In the genomic region with DNA sequence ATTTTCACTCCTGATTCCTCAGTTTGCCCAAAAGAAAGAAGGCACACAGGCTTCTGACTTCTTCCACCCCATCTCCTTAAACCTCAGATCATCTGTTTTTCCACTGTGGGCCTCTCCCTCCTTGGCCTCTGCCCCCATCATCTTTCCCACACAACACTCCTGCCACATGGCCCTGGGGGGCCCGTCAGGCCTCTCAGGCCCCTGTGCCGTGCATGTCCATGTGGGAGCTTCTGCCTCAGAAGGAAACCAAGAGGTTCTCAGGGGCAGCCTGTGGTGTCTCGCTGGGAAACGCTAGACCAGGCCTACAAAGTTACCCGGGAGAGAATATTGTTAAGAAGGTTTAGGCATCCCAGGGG, we compare ENCODE assay signal across 8 cellular contexts. TPM values are rescaled to one million over a fixed set of nuclear protein-coding genes. Genes with fewer than 3 reads are reported as not detected.
A peak's percentile ranks its signal among the peaks of the same experiment; 100 is the strongest.
DNase-seq lines count a peak whose midpoint lies in the region; ATAC-seq and TF ChIP-seq lines count a peak whose summit lies in the region.

No MANE protein-coding gene starts in this region.

- no peaks in the 10 kb centered on the region for H3K36me3 Mint-ChIP-seq in IgD-negative memory B cell

- ATAC-seq in GM18511 (IDR thresholded peaks at IDR 0.05; ENCODE audit: unreplicated experiment) (peak; percentile 43), GM21576 (IDR thresholded peaks at IDR 0.05; ENCODE audit: unreplicated experiment) (peak; percentile 24)

- H3K4me1 ChIP-seq in mucosa of rectum (ENCODE audit: control insufficient read depth in 2 of 2, insufficient read depth in 2 of 2, low read length in 2 of 2), result peaks cover 16 to 27% of the 10 kb centered on the region in 2 donors
- H3K4me1 ChIP-seq in adrenal gland (replicated peaks in 1 of 2), result no peaks in the 10 kb centered on the region

- no peaks in the 10 kb centered on the region for H3K27me3 Mint-ChIP-seq in IgD-negative memory B cell

- TF ChIP-seq POLR2A in adrenal gland (IDR thresholded peaks at IDR 0.05), result no peak

- peak overlapping the region; percentile 68 to 91 (median 84) for H3K27ac Mint-ChIP-seq in IgD-negative memory B cell

- H3K4me1 Mint-ChIP-seq in IgD-negative memory B cell, result peaks cover 20 to 36% (median 30%) of the 10 kb centered on the region in 3 donors

- H3K27ac ChIP-seq in mucosa of rectum (ENCODE audit: low read depth in 2 of 2, low read length in 2 of 2) (peak overlapping the region; percentile 50 to 53), adrenal gland (peak overlapping the region in 2 of 5 donors; percentile 24 to 45)

- H3K27me3 ChIP-seq in mucosa of rectum (ENCODE audit: control insufficient read depth in 2 of 2, insufficient read depth in 2 of 2, low read length in 2 of 2) (no peaks in the 10 kb centered on the region), adrenal gland (no peaks in the 10 kb centered on the region)

- intact Hi-C loops in adrenal gland (cut with DNase I), result no loop called here

- no peak overlapping the region for H3K9ac ChIP-seq in mucosa of rectum (ENCODE audit: low read depth in 1 of 2, low read length in 2 of 2)

- H3K4me3 Mint-ChIP-seq in IgD-negative memory B cell, result peak overlapping the region; percentile 41 to 91 (median 73)

- WGBS in adrenal gland, 4 donors, result 64 to 75% (median 74%) methylated on average over 5 of the region's 5 CpGs

- no peak for DNase-seq in adrenal gland
- no peak for DNase-seq in NCI-H1105 treated with DMSO at 0.1 percent for 48 hours (lab: John Stamatoyannopoulos, UW)
- no peak for DNase-seq in foreskin melanocyte
- no peak for DNase-seq in stimulated activated CD4-positive, alpha-beta T cell treated with anti-CD3 and anti-CD28 coated beads, Interleukin-1b, Interleukin-23, amount 100 ng/mL, for 48 hours

- no peaks in the 10 kb centered on the region for H3K9me3 Mint-ChIP-seq in IgD-negative memory B cell

- H3K36me3 ChIP-seq in mucosa of rectum (ENCODE audit: control insufficient read depth in 2 of 2, insufficient read depth in 2 of 2, low read length in 2 of 2) (no peaks in the 10 kb centered on the region), adrenal gland (replicated peaks in 1 of 2) (no peaks in the 10 kb centered on the region)

- TF ChIP-seq CTCF in adrenal gland (IDR thresholded peaks at IDR 0.05), result no peak

- H3K4me3 ChIP-seq in mucosa of rectum (ENCODE audit: low read length in 2 of 2) (peak overlapping the region; percentile 2 to 41), adrenal gland (no peak overlapping the region)

- H3K9me3 ChIP-seq in mucosa of rectum (ENCODE audit: control insufficient read depth in 2 of 2, low read length in 2 of 2) (no peaks in the 10 kb centered on the region), adrenal gland (replicated peaks in 1 of 3) (no peaks in the 10 kb centered on the region)

RNA-seq across cellular contexts. Expression of gene KLHL33, which starts 8.0 kb away (rescaled TPM):
- polyA plus RNA-seq in IgD-negative memory B cell, result 0.10 TPM
- total RNA-seq in adrenal gland, result under 1 TPM in 7 of 8 donors, not detected in 1; 0.18 to 0.95 (median 0.41) TPM
- polyA plus RNA-seq in adrenal gland, result under 1 TPM; 0.13 to 0.64 (median 0.17) TPM

RNA-seq across cellular contexts. Expression of gene TEP1, which starts 14.7 kb away (rescaled TPM):
- 17.8 TPM for polyA plus RNA-seq in IgD-negative memory B cell
- 10 to 100 TPM; 19.4 to 59.8 (median 35.9) TPM for total RNA-seq in adrenal gland
- 10 to 100 TPM; 22.9 to 39.7 (median 24.9) TPM for polyA plus RNA-seq in adrenal gland

RNA-seq across cellular contexts. Expression of gene OSGEP, which starts 26.6 kb away (rescaled TPM):
- polyA plus RNA-seq in IgD-negative memory B cell (50.8 TPM), adrenal gland (100 to 1,000 TPM in 2 of 3 donors, 10 to 100 TPM in 1; 31.8 to 102 (median 102) TPM)
- total RNA-seq in adrenal gland, result 10 to 100 TPM; 25.0 to 57.2 (median 33.7) TPM

RNA-seq across cellular contexts. Expression of gene APEX1, which starts 27.0 kb away (rescaled TPM):
- polyA plus RNA-seq in IgD-negative memory B cell (143 TPM), adrenal gland (100 to 1,000 TPM in 2 of 3 donors, 10 to 100 TPM in 1; 94.1 to 304 (median 125) TPM)
- total RNA-seq in adrenal gland, result 100 to 1,000 TPM; 147 to 206 (median 166) TPM

RNA-seq across cellular contexts. Expression of gene PIP4P1, which starts 33.2 kb away (rescaled TPM):
- polyA plus RNA-seq in IgD-negative memory B cell, result 63.7 TPM
- total RNA-seq in adrenal gland, result 10 to 100 TPM; 10.6 to 60.1 (median 25.6) TPM
- 10 to 100 TPM; 31.9 to 37.6 (median 36.3) TPM for polyA plus RNA-seq in adrenal gland

Comparison
In these comparisons a context has a peak if more than half of its experiments do, and no peak if none do; other contexts are left out.
1. H3K4me3 ChIP-seq: peak in mucosa of rectum (2 of 2); none in adrenal gland (0 of 4).